ENCODE assay signal across 13 cellular contexts in genomic region chr2:38290332-38290731, GRCh38.
"Had no signal": no experiment of that assay in that cellular context is flagged by ENCODE, and none has a peak within 500 bp of the region (broad histone marks: within the 10 kb centered on the region; RNA-seq: fewer than 3 reads in every experiment).

No MANE protein-coding gene starts in this region.

- H3K9me3 ChIP-seq: ovary, right atrium auricular region had no signal

- H3K27me3 Mint-ChIP-seq: type B pancreatic cell had no signal

- ATAC-seq: foreskin keratinocyte, natural killer cell had no signal

- H3K9me3 Mint-ChIP-seq: natural killer cell, neural progenitor cell, type B pancreatic cell had no signal

- H3K4me3 Mint-ChIP-seq: natural killer cell, neural progenitor cell, type B pancreatic cell had no signal

- H3K27me3 ChIP-seq: hepatocyte, neural progenitor cell, ovary, right atrium auricular region had no signal

- H3K36me3 Mint-ChIP-seq: natural killer cell, type B pancreatic cell had no signal

- DNase-seq: dermis blood vessel endothelial cell; foreskin keratinocyte; head of caudate nucleus; mesendoderm; natural killer cell; ovary; stimulated activated CD4-positive, alpha-beta T cell treated with anti-CD3 and anti-CD28 coated beads, Interleukin-2, amount 100 ng/mL, for 48 hours; stimulated activated naive CD4-positive, alpha-beta T cell treated with Interleukin-2 at 50 U/mL for 16 hours had no signal

- H3K36me3 ChIP-seq: neural progenitor cell, ovary had no signal

- H3K4me3 ChIP-seq: hepatocyte, neural progenitor cell, ovary, right atrium auricular region, smooth muscle cell had no signal

- H3K27ac Mint-ChIP-seq: natural killer cell, neural progenitor cell, type B pancreatic cell had no signal

- H3K4me1 Mint-ChIP-seq: natural killer cell, neural progenitor cell had no signal

- H3K4me1 ChIP-seq: foreskin keratinocyte, neural progenitor cell, right atrium auricular region had no signal
